Comparison of ENCODE assay signal across 10 cellular contexts in genomic region chr14:68518910-68519686, GRCh38.
DNase-seq lines count a peak whose midpoint lies in the region; ATAC-seq and TF ChIP-seq lines count a peak whose summit lies in the region.
"Had no signal": no experiment of that assay in that cellular context is flagged by ENCODE, and none has a peak within 500 bp of the region (broad histone marks: within the 10 kb centered on the region; RNA-seq: fewer than 3 reads in every experiment).

No MANE protein-coding gene starts in this region.

- intact Hi-C loops in transverse colon (cut with DNase I; ENCODE audit: low total_unique reads), result no loop called here

- no peak for TF ChIP-seq EP300 in transverse colon (IDR thresholded peaks at IDR 0.05; ENCODE audit: low read depth)

- H3K4me3 ChIP-seq in RWPE2 (ENCODE audit: severe bottlenecking), result no peak overlapping the region
- H3K4me3 ChIP-seq in fibroblast of mammary gland (ENCODE audit: control insufficient read depth, low read depth, low read length), result no peak overlapping the region
- H3K4me3 ChIP-seq in transverse colon, result no peak overlapping the region

- in situ Hi-C loops in transverse colon (cut with MboI; ENCODE audit: low pct_ligation_motif_present in 1 of 4, low pct_unique_long_range_greater_than_20kb in 1 of 4, low sequenced_read_pairs in 3 of 4), result no loop called here

- no peak for ATAC-seq in RWPE2 (ENCODE audit: low read depth)

- H3K27ac ChIP-seq in RWPE2 (ENCODE audit: poor library complexity, severe bottlenecking), result peak overlapping the region; percentile 95
- peak overlapping the region; percentile 61 to 75 (median 70) for H3K27ac ChIP-seq in transverse colon
- H3K27ac ChIP-seq: KMS-11 had no signal

- TF ChIP-seq CTCF in RWPE2 (IDR thresholded peaks at IDR 0.05; ENCODE audit: poor library complexity, severe bottlenecking), result no peak
- no peak for TF ChIP-seq CTCF in fibroblast of mammary gland (conservative IDR thresholded peaks at IDR 0.05; ENCODE audit: control insufficient read depth, insufficient read depth, low read depth, low read length)
- TF ChIP-seq CTCF in transverse colon (IDR thresholded peaks at IDR 0.05), result no peak

- H3K27me3 ChIP-seq in RWPE2 (ENCODE audit: insufficient read depth, poor library complexity, severe bottlenecking) (no peaks in the 10 kb centered on the region), transverse colon (no peaks in the 10 kb centered on the region)

- WGBS in transverse colon (ENCODE audit: low coverage in 1 of 2), 2 donors, result 28 to 45% methylated on average over 4 to 6 of the region's 6 CpGs

- H3K4me1 ChIP-seq in RWPE2 (ENCODE audit: insufficient read depth, poor library complexity, severe bottlenecking), result peaks cover 36% of the 10 kb centered on the region
- H3K4me1 ChIP-seq in transverse colon, result peaks cover 22 to 58% (median 32%) of the 10 kb centered on the region in 4 donors

- no peaks in the 10 kb centered on the region for H3K9me3 ChIP-seq in RWPE2 (ENCODE audit: severe bottlenecking)
- H3K9me3 ChIP-seq in transverse colon, result no peaks in the 10 kb centered on the region

- H3K36me3 ChIP-seq in RWPE2 (ENCODE audit: low read depth) (no peaks in the 10 kb centered on the region), transverse colon (no peaks in the 10 kb centered on the region)

- DNase-seq in RWPE2 (ENCODE audit: low spot score) (no peak), fibroblast of mammary gland (ENCODE audit: low read depth) (peak; percentile 78), myocyte (ENCODE audit: low read depth) (peak; percentile 85), transverse colon (no peak), retina (no peak), RKO (ENCODE audit: low spot score) (no peak), NCI-H2171 (lab: John Stamatoyannopoulos, UW) (no peak)
- DNase-seq: activated CD8-positive, alpha-beta memory T cell treated with anti-CD3 and anti-CD28 coated beads for 24 hours; NCI-H345 had no signal

- no peak for TF ChIP-seq POLR2A in transverse colon (IDR thresholded peaks at IDR 0.05)

Comparison
In these comparisons a context has a peak if more than half of its experiments do, and no peak if none do; other contexts are left out.
1. DNase-seq: peak in fibroblast of mammary gland (single experiment) and myocyte (single experiment); none in RWPE2 (single experiment), transverse colon (single experiment), retina (single experiment), RKO (single experiment) and NCI-H2171 (single experiment).